12 cellular contexts compared by ENCODE assay signal in the genomic region with DNA sequence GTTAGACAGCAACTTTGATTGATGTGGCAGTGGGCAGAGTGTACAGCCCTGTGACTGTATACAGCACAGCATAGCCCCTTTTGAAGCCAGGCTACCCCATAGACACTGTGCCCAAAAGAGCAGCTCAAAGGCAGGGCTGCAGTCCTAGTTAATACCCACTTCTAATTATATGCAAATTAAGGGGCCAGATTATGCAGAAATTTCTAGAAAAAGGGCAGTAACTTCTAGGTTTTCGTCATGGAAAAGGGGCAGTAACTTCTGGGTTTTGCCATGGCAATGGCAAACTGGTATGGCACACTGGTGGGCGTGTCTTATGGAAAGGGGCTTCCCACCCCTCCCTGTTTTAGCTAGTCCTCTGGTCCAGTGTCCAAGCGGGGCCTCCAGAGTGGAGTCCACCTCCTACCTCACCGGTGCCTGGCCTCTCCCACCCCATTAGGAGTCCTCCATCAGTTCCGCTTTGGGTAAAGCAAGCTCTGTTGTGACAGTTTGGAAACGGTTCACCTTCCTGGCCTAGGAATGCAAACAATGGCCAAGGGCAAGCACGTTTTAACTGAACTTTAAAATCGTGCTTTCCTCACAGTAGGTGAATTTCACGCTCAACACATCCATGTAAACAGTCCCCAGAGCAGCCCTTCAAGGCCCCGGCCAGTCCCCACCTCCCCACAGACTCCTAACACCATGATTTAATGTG. TPM values are rescaled to one million over a fixed set of nuclear protein-coding genes. Genes with fewer than 3 reads are reported as not detected.
A peak's percentile ranks its signal among the peaks of the same experiment; 100 is the strongest.
DNase-seq lines count a peak whose midpoint lies in the region; TF ChIP-seq lines count a peak whose summit lies in the region.
"Had no signal": no experiment of that assay in that cellular context is flagged by ENCODE, and none has a peak within 500 bp of the region (broad histone marks: within the 10 kb centered on the region; RNA-seq: fewer than 3 reads in every experiment).

No MANE protein-coding gene starts in this region.

- TF ChIP-seq POLR2A in Peyer's patch (IDR thresholded peaks at IDR 0.05), result no peak
- no peak for TF ChIP-seq POLR2A in sigmoid colon (IDR thresholded peaks at IDR 0.05)

- H3K4me3 ChIP-seq in Peyer's patch (peak overlapping the region in 3 of 4 donors; percentile 43 to 52 (median 49)), iPS DF 6.9 (ENCODE audit: low read length) (peak overlapping the region; percentile 61; the same call in 1 of the 2 replicates), skeletal muscle cell (ENCODE audit: low read depth, low read length) (peak overlapping the region; percentile 15), sigmoid colon (no peak overlapping the region)

- TF ChIP-seq EP300 in sigmoid colon (IDR thresholded peaks at IDR 0.05), result no peak

- H3K27ac Mint-ChIP-seq in T-helper 1 cell treated with Interleukin-12 subunit alpha and Interleukin-12 subunit beta and Interleukin-4 antibody, amounts not matched to agents 30 μg/mL and 1 μg/mL, for 36 hours, result no peak overlapping the region
- H3K27ac Mint-ChIP-seq: activated CD4-positive, alpha-beta T cell treated with anti-CD3 and anti-CD28 coated beads, Interleukin-2, amount 10 ng/mL, durations not matched to agents 24 days and 14 days had no signal

- H3K27ac ChIP-seq in Peyer's patch (no peak overlapping the region), iPS DF 6.9 (ENCODE audit: low read length) (no peak overlapping the region), sigmoid colon (no peak overlapping the region)
- H3K27ac ChIP-seq: skin epidermis, vagina had no signal

- H3K36me3 ChIP-seq in Peyer's patch (no peaks in the 10 kb centered on the region), iPS DF 6.9 (ENCODE audit: control insufficient read depth, insufficient read depth, low read length) (0 out of 2 replicates have a peak, but pooled peaks cover 3% of the 10 kb centered on the region), sigmoid colon (no peaks in the 10 kb centered on the region)
- H3K36me3 ChIP-seq: vagina had no signal

- H3K4me1 Mint-ChIP-seq in T-helper 1 cell treated with Interleukin-12 subunit alpha and Interleukin-12 subunit beta and Interleukin-4 antibody, amounts not matched to agents 30 μg/mL and 1 μg/mL, for 36 hours (ENCODE audit: low read depth), result no peaks in the 10 kb centered on the region

- peak overlapping the region; percentile 44 for H3K4me3 Mint-ChIP-seq in T-helper 1 cell treated with Interleukin-12 subunit alpha and Interleukin-12 subunit beta and Interleukin-4 antibody, amounts not matched to agents 30 μg/mL and 1 μg/mL, for 36 hours
- H3K4me3 Mint-ChIP-seq: activated CD4-positive, alpha-beta T cell treated with anti-CD3 and anti-CD28 coated beads, Interleukin-2, amount 10 ng/mL, durations not matched to agents 24 days and 14 days had no signal

- H3K27me3 ChIP-seq in Peyer's patch (peaks cover 0 to 5% of the 10 kb centered on the region in 2 donors), iPS DF 6.9 (ENCODE audit: control insufficient read depth, insufficient read depth, low read length) (no peaks in the 10 kb centered on the region), sigmoid colon (peaks cover 11 to 63% (median 27%) of the 10 kb centered on the region in 3 donors)
- H3K27me3 ChIP-seq: vagina had no signal

- TF ChIP-seq CTCF in Peyer's patch (IDR thresholded peaks at IDR 0.05) (no peak), sigmoid colon (IDR thresholded peaks at IDR 0.05) (no peak)

- WGBS in iPS DF 6.9 (ENCODE audit: insufficient coverage, insufficient read length), result no CpG with 5 or more reads among the region's 10 CpGs
- WGBS in sigmoid colon, 2 donors, result 56 to 61% methylated on average over 10 of the region's 10 CpGs

- peaks cover 22% of the 10 kb centered on the region for H3K27me3 Mint-ChIP-seq in T-helper 1 cell treated with Interleukin-12 subunit alpha and Interleukin-12 subunit beta and Interleukin-4 antibody, amounts not matched to agents 30 μg/mL and 1 μg/mL, for 36 hours (ENCODE audit: low read depth)

- H3K9me3 ChIP-seq in Peyer's patch (peaks cover 0 to 3% (median 0%) of the 10 kb centered on the region in 4 donors), iPS DF 6.9 (ENCODE audit: control insufficient read depth, insufficient read depth, low read length) (no peaks in the 10 kb centered on the region), sigmoid colon (no peaks in the 10 kb centered on the region)
- H3K9me3 ChIP-seq: vagina had no signal

- DNase-seq in T-helper 1 cell, result no peak
- no peak for DNase-seq in Peyer's patch
- DNase-seq in iPS DF 6.9 (ENCODE audit: low read depth, low spot score), result no peak
- no peak for DNase-seq in skeletal muscle cell (ENCODE audit: low read depth)
- no peak for DNase-seq in Ammon's horn (ENCODE audit: low spot score)
- DNase-seq in stimulated activated naive CD4-positive, alpha-beta T cell (lab: John Stamatoyannopoulos, UW), result no peak
- DNase-seq in sigmoid colon, result no peak
- DNase-seq: activated CD4-positive, alpha-beta T cell treated with anti-CD3 and anti-CD28 coated beads, Interleukin-2, amount 10 ng/mL, durations not matched to agents 24 days and 14 days; activated gamma-delta T cell treated with Interleukin-2 at 50 U/mL for 16 hours had no signal

- peaks cover 0 to 15% (median 6%) of the 10 kb centered on the region in 4 donors for H3K4me1 ChIP-seq in Peyer's patch
- peaks cover 3% of the 10 kb centered on the region; the same call in 1 of the 2 replicates for H3K4me1 ChIP-seq in iPS DF 6.9 (ENCODE audit: control insufficient read depth, insufficient read depth, low read length)
- H3K4me1 ChIP-seq in sigmoid colon, result peaks cover 0 to 18% (median 16%) of the 10 kb centered on the region in 4 donors

- intact Hi-C loops in sigmoid colon (cut with DNase I), result no loop called here

- no peaks in the 10 kb centered on the region for H3K9me3 Mint-ChIP-seq in T-helper 1 cell treated with Interleukin-12 subunit alpha and Interleukin-12 subunit beta and Interleukin-4 antibody, amounts not matched to agents 30 μg/mL and 1 μg/mL, for 36 hours
- H3K9me3 Mint-ChIP-seq: activated CD4-positive, alpha-beta T cell treated with anti-CD3 and anti-CD28 coated beads, Interleukin-2, amount 10 ng/mL, durations not matched to agents 24 days and 14 days had no signal

- no peaks in the 10 kb centered on the region for H3K36me3 Mint-ChIP-seq in T-helper 1 cell treated with Interleukin-12 subunit alpha and Interleukin-12 subunit beta and Interleukin-4 antibody, amounts not matched to agents 30 μg/mL and 1 μg/mL, for 36 hours (ENCODE audit: low read depth)

RNA-seq across cellular contexts. Expression of gene ADAMTS13, which starts 5.6 kb away (rescaled TPM):
- total RNA-seq in Peyer's patch (10 to 100 TPM in 1 of 4 donors, 1 to 10 TPM in 3; 4.4 to 13.2 (median 5.7) TPM), sigmoid colon (1 to 10 TPM in 2 of 4 donors, under 1 TPM in 2; 0.71 to 1.9 (median 1.4) TPM)
- polyA plus RNA-seq in sigmoid colon, result 1 to 10 TPM in 1 of 3 donors, under 1 TPM in 2; 0.60 to 3.4 (median 0.69) TPM

RNA-seq across cellular contexts. Expression of gene REXO4, which starts 10.0 kb away (rescaled TPM):
- total RNA-seq in Peyer's patch (10 to 100 TPM; 15.6 to 37.1 (median 19.4) TPM), sigmoid colon (10 to 100 TPM; 16.3 to 22.2 (median 18.8) TPM)
- polyA plus RNA-seq in sigmoid colon, result 10 to 100 TPM; 13.2 to 25.9 (median 16.2) TPM

RNA-seq across cellular contexts. Expression of gene CACFD1, which starts 32.0 kb away (rescaled TPM):
- 10 to 100 TPM; 13.2 to 68.5 (median 54.4) TPM for total RNA-seq in Peyer's patch
- total RNA-seq in sigmoid colon, result 10 to 100 TPM in 1 of 4 donors, 1 to 10 TPM in 3; 6.7 to 13.4 (median 8.9) TPM
- 10 to 100 TPM; 21.0 to 44.6 (median 29.6) TPM for polyA plus RNA-seq in sigmoid colon

RNA-seq across cellular contexts. Expression of gene SLC2A6, which starts 51.1 kb away (rescaled TPM):
- total RNA-seq in Peyer's patch, result 10 to 100 TPM in 1 of 4 donors, 1 to 10 TPM in 2, under 1 TPM in 1; 0.95 to 10.7 (median 2.2) TPM
- 1 to 10 TPM; 1.4 to 2.7 (median 2.0) TPM for total RNA-seq in sigmoid colon
- polyA plus RNA-seq in sigmoid colon, result 1 to 10 TPM; 1.2 to 8.2 (median 1.8) TPM

RNA-seq across cellular contexts. Expression of gene STKLD1, which starts 51.6 kb away (rescaled TPM):
- under 1 TPM in 1 of 4 donors, not detected in 3; 0.94 TPM for total RNA-seq in Peyer's patch
- total RNA-seq in sigmoid colon, result 1 to 10 TPM in 2 of 4 donors, under 1 TPM in 1, not detected in 1; 0.49 to 8.3 (median 2.1) TPM
- 1 to 10 TPM in 2 of 3 donors, under 1 TPM in 1; 0.69 to 1.8 (median 1.2) TPM for polyA plus RNA-seq in sigmoid colon
- total RNA-seq: vagina had no signal

Comparison
In these comparisons a context has a peak if more than half of its experiments do, and no peak if none do; other contexts are left out.
1. H3K4me3 ChIP-seq: peak in Peyer's patch (3 of 4), iPS DF 6.9 (single experiment) and skeletal muscle cell (single experiment); none in sigmoid colon (0 of 4).